In genomic region chrX:103254171-103254824, GRCh38 we compare ENCODE assay signal across 8 cellular contexts. TPM values are rescaled to one million over a fixed set of nuclear protein-coding genes. Genes with fewer than 3 reads are reported as not detected.
A peak's percentile ranks its signal among the peaks of the same experiment; 100 is the strongest.
DNase-seq lines count a peak whose midpoint lies in the region; ATAC-seq and TF ChIP-seq lines count a peak whose summit lies in the region.

No MANE protein-coding gene starts in this region.

- 0 to 15% methylated on average over 11 to 19 of the region's 22 CpGs for WGBS in gastroesophageal sphincter (ENCODE audit: low coverage in 1 of 2), 2 donors

- H3K27me3 ChIP-seq in gastroesophageal sphincter, result no peaks in the 10 kb centered on the region

- ATAC-seq in HG02759 (IDR thresholded peaks at IDR 0.05; ENCODE audit: unreplicated experiment) (peak; percentile 79), gastroesophageal sphincter (peak; percentile 35)

- H3K27ac Mint-ChIP-seq in neural crest cell (ENCODE audit: unreplicated experiment), result peak overlapping the region; percentile 99

- H3K9me3 ChIP-seq in gastroesophageal sphincter, result no peaks in the 10 kb centered on the region

- H3K27me3 Mint-ChIP-seq in neural crest cell (ENCODE audit: low read depth), result no peaks in the 10 kb centered on the region

- DNase-seq in NCI-H2107 treated with DMSO at 0.1 percent for 48 hours (lab: John Stamatoyannopoulos, UW; ENCODE audit: unreplicated experiment), result peak; percentile 57
- DNase-seq in NCI-H2107 (lab: John Stamatoyannopoulos, UW), result no peak
- DNase-seq in NCI-H2196 (lab: John Stamatoyannopoulos, UW; ENCODE audit: unreplicated experiment), result peak; percentile 72
- DNase-seq in activated effector memory CD4-positive, alpha-beta T cell treated with Interleukin-2 at 50 U/mL for 16 hours, result peak; percentile 14
- DNase-seq in neural crest cell (ENCODE audit: low read depth, low spot score), result peak; percentile 20
- peak; percentile 67 for DNase-seq in ureter (ENCODE audit: low spot score)

- peak overlapping the region; percentile 95 for H3K4me3 Mint-ChIP-seq in neural crest cell

- no peaks in the 10 kb centered on the region for H3K9me3 Mint-ChIP-seq in neural crest cell

- H3K36me3 Mint-ChIP-seq in neural crest cell (ENCODE audit: low read depth), result peaks cover 4% of the 10 kb centered on the region

- no peak for TF ChIP-seq POLR2A in gastroesophageal sphincter (IDR thresholded peaks at IDR 0.05)

- TF ChIP-seq EP300 in gastroesophageal sphincter (IDR thresholded peaks at IDR 0.05), result no peak

- no peaks in the 10 kb centered on the region for H3K36me3 ChIP-seq in gastroesophageal sphincter

- TF ChIP-seq CTCF in gastroesophageal sphincter (IDR thresholded peaks at IDR 0.05) (no peak), neural crest cell (conservative IDR thresholded peaks at IDR 0.05) (no peak)

- peaks cover 19% of the 10 kb centered on the region for H3K4me1 Mint-ChIP-seq in neural crest cell

- H3K27ac ChIP-seq in gastroesophageal sphincter, result peak overlapping the region; percentile 87 to 88 (median 88)

- H3K4me3 ChIP-seq in gastroesophageal sphincter, result peak overlapping the region; percentile 53 to 64

- peaks cover 0 to 15% (median 0%) of the 10 kb centered on the region in 3 donors for H3K4me1 ChIP-seq in gastroesophageal sphincter

RNA-seq across cellular contexts. Expression of gene TCEAL8, which starts 0.7 kb away (rescaled TPM):
- total RNA-seq in gastroesophageal sphincter (10 to 100 TPM; 48.9 to 84.0 (median 64.4) TPM), neural crest cell (58.0 and 61.2 TPM in 2 replicates), ureter (54.7 TPM)

RNA-seq across cellular contexts. Expression of gene TCEAL5, which starts 22.3 kb away (rescaled TPM):
- under 1 TPM in 2 of 4 donors, not detected in 2; 0.54 to 0.92 TPM for total RNA-seq in gastroesophageal sphincter
- total RNA-seq in neural crest cell, result not detected in 2 replicates
- 1.1 TPM for total RNA-seq in ureter

RNA-seq across cellular contexts. Expression of gene BEX4, which starts 39.4 kb away (rescaled TPM):
- total RNA-seq in gastroesophageal sphincter, result 10 to 100 TPM; 51.2 to 81.7 (median 60.0) TPM
- 52.3 and 63.0 TPM in 2 replicates for total RNA-seq in neural crest cell
- 51.2 TPM for total RNA-seq in ureter

RNA-seq across cellular contexts. Expression of gene BEX2, which starts 56.5 kb away (rescaled TPM):
- total RNA-seq in gastroesophageal sphincter (10 to 100 TPM in 1 of 4 donors, 1 to 10 TPM in 3; 2.3 to 24.5 (median 5.4) TPM), neural crest cell (19.2 and 21.4 TPM in 2 replicates), ureter (16.5 TPM)
